In genomic region chr1:174743654-174744561, GRCh38 we compare ENCODE assay signal across 8 cellular contexts.
DNase-seq lines count a peak whose midpoint lies in the region; ATAC-seq and TF ChIP-seq lines count a peak whose summit lies in the region.

No MANE protein-coding gene starts in this region.

- DNase-seq in BJ (ENCODE audit: low read depth) (no peak), HFF-Myc (ENCODE audit: extremely low read depth, low read depth) (no peak), NOMO-1 treated with DMSO at 0.1 percent for 48 hours (lab: John Stamatoyannopoulos, UW; ENCODE audit: unreplicated experiment) (peak; percentile 73), coronary artery (ENCODE audit: low spot score) (no peak), midbrain (lab: John Stamatoyannopoulos, UW) (peak; percentile 52)
- DNase-seq in stimulated activated naive CD4-positive, alpha-beta T cell treated with Interleukin-2 at 50 U/mL for 16 hours (lab: John Stamatoyannopoulos, UW): no peak

- CTCF ChIA-PET in BJ (lab: Yijun Ruan, JAX): interaction anchor here (0.6 to 7.5 kb wide), 10 partner anchors 10 to 1220 kb away, joined by 3 to 84 read pairs (median 3); no protein-coding TSS in a partner anchor

- TF ChIP-seq CTCF in BJ (IDR thresholded peaks at IDR 0.05; ENCODE audit: insufficient read depth, low read depth, low read length) (peak; percentile 62), HFF-Myc (IDR thresholded peaks at IDR 0.05; ENCODE audit: low read depth, low read length, missing control alignments) (peak; percentile 44), coronary artery (IDR thresholded peaks at IDR 0.05) (peak; percentile 26)

- H3K27me3 ChIP-seq in BJ (ENCODE audit: control insufficient read depth, insufficient read depth, low read length): no peaks in the 10 kb centered on the region

- H3K36me3 ChIP-seq in BJ (ENCODE audit: control insufficient read depth, insufficient read depth, low read length): no peaks in the 10 kb centered on the region

- ATAC-seq in GM18502 (IDR thresholded peaks at IDR 0.05; ENCODE audit: poor library complexity, unreplicated experiment) (no peak), HG03175 (IDR thresholded peaks at IDR 0.05; ENCODE audit: unreplicated experiment) (no peak)

- H3K4me3 ChIP-seq in BJ (ENCODE audit: low read depth, low read length) (no peak overlapping the region), HFF-Myc (replicated peaks; ENCODE audit: low read depth, low read length) (no peak overlapping the region), coronary artery (no peak overlapping the region)

- POLR2A ChIA-PET in BJ (lab: Charles Lee): no interaction called here

- no peak overlapping the region for H3K27ac ChIP-seq in coronary artery

Comparison
In these comparisons a context has a peak if more than half of its experiments do, and no peak if none do; other contexts are left out.
1. DNase-seq: peak in NOMO-1 treated with DMSO at 0.1 percent for 48 hours (single experiment) and midbrain (single experiment); none in BJ (single experiment), HFF-Myc (single experiment), coronary artery (single experiment) and stimulated activated naive CD4-positive, alpha-beta T cell treated with Interleukin-2 at 50 U/mL for 16 hours (single experiment).
2. Peak in every context shown above with its lines, with median percentiles within 50 percentile points of each other: CTCF ChIP-seq.